1 cellular context compared by ENCODE assay signal in genomic region chr17:75849304-75849695, GRCh38.
TF ChIP-seq lines count a peak whose summit lies in the region.

No MANE protein-coding gene starts in this region.

TF ChIP-seq in HepG2, 621 proteins besides CTCF, POLR2A, EP300 and RAD21 (continued from another document):
- TF ChIP-seq, protein P1, sequence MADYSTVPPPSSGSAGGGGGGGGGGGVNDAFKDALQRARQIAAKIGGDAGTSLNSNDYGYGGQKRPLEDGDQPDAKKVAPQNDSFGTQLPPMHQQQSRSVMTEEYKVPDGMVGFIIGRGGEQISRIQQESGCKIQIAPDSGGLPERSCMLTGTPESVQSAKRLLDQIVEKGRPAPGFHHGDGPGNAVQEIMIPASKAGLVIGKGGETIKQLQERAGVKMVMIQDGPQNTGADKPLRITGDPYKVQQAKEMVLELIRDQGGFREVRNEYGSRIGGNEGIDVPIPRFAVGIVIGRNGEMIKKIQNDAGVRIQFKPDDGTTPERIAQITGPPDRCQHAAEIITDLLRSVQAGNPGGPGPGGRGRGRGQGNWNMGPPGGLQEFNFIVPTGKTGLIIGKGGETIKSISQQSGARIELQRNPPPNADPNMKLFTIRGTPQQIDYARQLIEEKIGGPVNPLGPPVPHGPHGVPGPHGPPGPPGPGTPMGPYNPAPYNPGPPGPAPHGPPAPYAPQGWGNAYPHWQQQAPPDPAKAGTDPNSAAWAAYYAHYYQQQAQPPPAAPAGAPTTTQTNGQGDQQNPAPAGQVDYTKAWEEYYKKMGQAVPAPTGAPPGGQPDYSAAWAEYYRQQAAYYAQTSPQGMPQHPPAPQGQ (CRISPR knock-in tag; IDR thresholded peaks at IDR 0.05; ENCODE audit: borderline replicate concordance) = no peak
- TF ChIP-seq HMGXB4 (CRISPR knock-in tag; IDR thresholded peaks at IDR 0.05; ENCODE audit: borderline replicate concordance in 1 of 2, low read depth in 1 of 2) = no peak
- TF ChIP-seq KLF12 (CRISPR knock-in tag; IDR thresholded peaks at IDR 0.05; ENCODE audit: borderline replicate concordance) = no peak
TF ChIP-seq in HepG2: peak in this region for 4.
